ENCODE assay signal across 22 cellular contexts in the genomic region with DNA sequence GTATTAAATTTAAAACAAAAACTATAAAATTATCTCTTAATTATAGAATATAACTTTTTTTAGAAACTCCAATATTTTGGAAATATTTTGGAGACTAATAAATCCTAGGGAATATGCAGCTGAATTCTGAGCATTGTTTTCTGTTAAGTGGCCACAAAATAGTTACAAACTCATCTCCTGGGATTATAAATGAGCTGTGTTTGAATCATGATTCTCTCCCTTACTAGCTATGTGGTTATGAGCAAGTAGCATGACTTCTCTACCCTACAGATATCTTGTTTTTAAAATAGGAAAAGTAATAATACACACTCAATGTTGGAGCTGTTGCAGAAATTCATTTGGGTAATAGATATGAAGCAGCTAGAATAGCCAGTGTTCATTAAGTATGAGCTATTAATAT.
"Had no signal": no experiment of that assay in that cellular context is flagged by ENCODE, and none has a peak within 500 bp of the region (broad histone marks: within the 10 kb centered on the region; RNA-seq: fewer than 3 reads in every experiment).

No MANE protein-coding gene starts in this region.

- H3K9me3 ChIP-seq: adrenal gland, breast epithelium, Peyer's patch had no signal

- H3K27ac ChIP-seq: adrenal gland, breast epithelium, Peyer's patch had no signal

- ATAC-seq: activated CD4-positive, CD25-positive, alpha-beta regulatory T cell treated with anti-CD3 and anti-CD28 coated beads, Interleukin-2, amount 50 U/mL, for 24 hours; activated CD8-positive, alpha-beta T cell treated with anti-CD3 and anti-CD28 coated beads, Interleukin-2, amount 10 ng/mL, durations not matched to agents 7 days and 5 days had no signal

- H3K27me3 ChIP-seq: adrenal gland, breast epithelium, Peyer's patch had no signal

- H3K4me3 ChIP-seq: adrenal gland, breast epithelium, Peyer's patch had no signal

- DNase-seq: activated CD4-positive, alpha-beta T cell treated with anti-CD3 and anti-CD28 coated beads for 4 hours; activated CD4-positive, alpha-beta T cell treated with anti-CD3 and anti-CD28 coated beads, Interleukin-2, amount 50 U/mL, for 4 hours; activated CD8-positive, alpha-beta memory T cell treated with anti-CD3 and anti-CD28 coated beads, Interleukin-2, amount 50 U/mL, for 48 hours; activated CD8-positive, alpha-beta T cell treated with anti-CD3 and anti-CD28 coated beads, Interleukin-2, amount 10 ng/mL, durations not matched to agents 7 days and 5 days; activated naive CD4-positive, alpha-beta T cell treated with anti-CD3 and anti-CD28 coated beads, Interleukin-2, amount 50 U/mL, for 16 hours; activated naive CD8-positive, alpha-beta T cell treated with anti-CD3 and anti-CD28 coated beads, Interleukin-2, amount 10 ng/mL, durations not matched to agents 7 days and 5 days; activated T-cell treated with anti-CD3 and anti-CD28 coated beads, Interleukin-2, amount 50 U/mL, for 1 hour; adrenal gland; aorta; caudate nucleus; MM.1S; NCI-H1105; NCI-H1436; NCI-H1694 treated with DMSO at 0.1 percent for 48 hours; NCI-H2029 treated with DMSO at 0.1 percent for 48 hours; NCI-H345; NCI-H510A; NCI-H82; Peyer's patch; SHP77 treated with DMSO at 0.1 percent for 48 hours had no signal

- H3K4me1 ChIP-seq: adrenal gland, breast epithelium, Peyer's patch had no signal

- H3K36me3 ChIP-seq: adrenal gland, breast epithelium, Peyer's patch had no signal
